In genomic region chr6:331622-332521, GRCh38 we compare ENCODE assay signal across 10 cellular contexts. TPM values are rescaled to one million over a fixed set of nuclear protein-coding genes. Genes with fewer than 3 reads are reported as not detected.
DNase-seq lines count a peak whose midpoint lies in the region; ATAC-seq and TF ChIP-seq lines count a peak whose summit lies in the region.
"Had no signal": no experiment of that assay in that cellular context is flagged by ENCODE, and none has a peak within 500 bp of the region (broad histone marks: within the 10 kb centered on the region; RNA-seq: fewer than 3 reads in every experiment).

No MANE protein-coding gene starts in this region.

- no peak overlapping the region for H3K4me3 ChIP-seq in uterus
- no peak overlapping the region for H3K4me3 ChIP-seq in SJCRH30

- peaks cover 14% of the 10 kb centered on the region for H3K4me1 Mint-ChIP-seq in stimulated activated naive CD8-positive, alpha-beta T cell treated with anti-CD3 and anti-CD28 coated beads, Interleukin-15, amount 100 ng/mL, for 72 hours

- no peak for DNase-seq in stimulated activated naive CD8-positive, alpha-beta T cell treated with anti-CD3 and anti-CD28 coated beads, Interleukin-15, amount 100 ng/mL, for 72 hours
- DNase-seq in stimulated activated naive CD8-positive, alpha-beta T cell treated with anti-CD3 and anti-CD28 coated beads, Interleukin-15, Interleukin-2, amounts not matched to agents 100 U/mL and 50 U/mL, for 24 hours = no peak
- no peak for DNase-seq in uterus
- DNase-seq in cortex of kidney (lab: John Stamatoyannopoulos, UW) = no peak
- no peak for DNase-seq in NOMO-1 treated with dmso at 0.1 percent for 144 hours (lab: John Stamatoyannopoulos, UW; ENCODE audit: unreplicated experiment)
- no peak for DNase-seq in SJCRH30
- DNase-seq: NCI-H446 had no signal

- no peak overlapping the region for H3K4me3 Mint-ChIP-seq in stimulated activated naive CD8-positive, alpha-beta T cell treated with anti-CD3 and anti-CD28 coated beads, Interleukin-15, amount 100 ng/mL, for 72 hours

- H3K27me3 Mint-ChIP-seq in stimulated activated naive CD8-positive, alpha-beta T cell treated with anti-CD3 and anti-CD28 coated beads, Interleukin-15, amount 100 ng/mL, for 72 hours = no peaks in the 10 kb centered on the region

- H3K27ac Mint-ChIP-seq in stimulated activated naive CD8-positive, alpha-beta T cell treated with anti-CD3 and anti-CD28 coated beads, Interleukin-15, amount 100 ng/mL, for 72 hours = no peak overlapping the region
- H3K27ac Mint-ChIP-seq: activated naive CD4-positive, alpha-beta T cell treated with anti-CD3 and anti-CD28 coated beads, Interleukin-2, amount 50 U/mL, for 72 hours had no signal

- H3K4me1 ChIP-seq in uterus (peaks cover 7 to 12% of the 10 kb centered on the region in 2 donors), SJCRH30 (no peaks in the 10 kb centered on the region)

- ATAC-seq in stimulated activated naive CD8-positive, alpha-beta T cell treated with anti-CD3 and anti-CD28 coated beads, Interleukin-15, amount 100 ng/mL, for 72 hours = peak; percentile 43
- no peak for ATAC-seq in stimulated activated naive CD8-positive, alpha-beta T cell treated with anti-CD3 and anti-CD28 coated beads, Interleukin-15, Interleukin-2, amounts not matched to agents 100 U/mL and 50 U/mL, for 24 hours
- peak; percentile 41 for ATAC-seq in HG02610 (IDR thresholded peaks at IDR 0.05; ENCODE audit: unreplicated experiment)
- ATAC-seq in HG03565 (IDR thresholded peaks at IDR 0.05; ENCODE audit: unreplicated experiment) = peak; percentile 29

- no peaks in the 10 kb centered on the region for H3K36me3 ChIP-seq in uterus
- no peaks in the 10 kb centered on the region for H3K36me3 ChIP-seq in SJCRH30

- no peaks in the 10 kb centered on the region for H3K9me3 Mint-ChIP-seq in stimulated activated naive CD8-positive, alpha-beta T cell treated with anti-CD3 and anti-CD28 coated beads, Interleukin-15, amount 100 ng/mL, for 72 hours
- H3K9me3 Mint-ChIP-seq: activated naive CD4-positive, alpha-beta T cell treated with anti-CD3 and anti-CD28 coated beads, Interleukin-2, amount 50 U/mL, for 72 hours had no signal

- H3K9me3 ChIP-seq in uterus (no peaks in the 10 kb centered on the region), SJCRH30 (replicated peaks) (no peaks in the 10 kb centered on the region)

- no peak for TF ChIP-seq POLR2A in uterus (IDR thresholded peaks at IDR 0.05)

- TF ChIP-seq CTCF in uterus (IDR thresholded peaks at IDR 0.05) = no peak

- H3K27me3 ChIP-seq in uterus (no peaks in the 10 kb centered on the region), SJCRH30 (no peaks in the 10 kb centered on the region)

- intact Hi-C loops in uterus (cut with DNase I; ENCODE audit: low total_unique reads) = no loop called here

- H3K27ac ChIP-seq in uterus = peak overlapping the region; percentile 51 to 67
- no peak overlapping the region for H3K27ac ChIP-seq in SJCRH30

RNA-seq across cellular contexts. Expression of gene DUSP22, which starts 39.6 kb away (rescaled TPM):
- 10 to 100 TPM; 22.8 to 78.5 (median 46.0) TPM for total RNA-seq in uterus
- 14.3 and 15.5 TPM in 2 replicates for total RNA-seq in SJCRH30 (2014; rRNA removed; shearing (Covaris generic))

RNA-seq across cellular contexts. Expression of gene IRF4, which starts 59.7 kb away (rescaled TPM):
- 1 to 10 TPM in 1 of 4 donors, under 1 TPM in 1, not detected in 2; 0.55 to 2.0 TPM for total RNA-seq in uterus
- total RNA-seq in SJCRH30 (2014; rRNA removed; shearing (Covaris generic)) = 0.03 TPM in 1 of 2 replicates, not detected in the other
